Comparison of ENCODE assay signal across 22 cellular contexts in genomic region chr22:21694394-21694793, GRCh38. TPM values are rescaled to one million over a fixed set of nuclear protein-coding genes. Genes with fewer than 3 reads are reported as not detected.
DNase-seq lines count a peak whose midpoint lies in the region; ATAC-seq and TF ChIP-seq lines count a peak whose summit lies in the region.
"Had no signal": no experiment of that assay in that cellular context is flagged by ENCODE, and none has a peak within 500 bp of the region (broad histone marks: within the 10 kb centered on the region; RNA-seq: fewer than 3 reads in every experiment).

No MANE protein-coding gene starts in this region.

- H3K9me3 ChIP-seq in BLaER1 (no peaks in the 10 kb centered on the region), left lung (no peaks in the 10 kb centered on the region)
- H3K9me3 ChIP-seq: BLaER1 treated with 17β-estradiol and CSF1 and Interleukin-3, amounts not matched to agents 10 nM and 100 nM; HAP-1 had no signal

- no peak overlapping the region for H3K27ac Mint-ChIP-seq in activated naive CD4-positive, alpha-beta T cell treated with anti-CD3 and anti-CD28 coated beads, Interleukin-2, amount 10 ng/mL, durations not matched to agents 7 days and 5 days
- H3K27ac Mint-ChIP-seq in central memory CD8-positive, alpha-beta T cell (ENCODE audit: low read depth), result peak overlapping the region; percentile 73
- H3K27ac Mint-ChIP-seq in memory B cell, result peak overlapping the region; percentile 28
- H3K27ac Mint-ChIP-seq: B cell; CD4-positive, alpha-beta T cell; HFFc6 had no signal

- H3K36me3 ChIP-seq in BLaER1 (peaks cover 79% of the 10 kb centered on the region), left lung (peaks cover 0 to 98% of the 10 kb centered on the region in 2 donors)

- CTCF ChIA-PET in activated naive CD4-positive, alpha-beta T cell treated with anti-CD3 and anti-CD28 coated beads, Interleukin-2, amount 10 ng/mL, durations not matched to agents 7 days and 5 days (lab: Charles Lee), result no interaction called here

- H3K36me3 Mint-ChIP-seq in activated naive CD4-positive, alpha-beta T cell treated with anti-CD3 and anti-CD28 coated beads, Interleukin-2, amount 10 ng/mL, durations not matched to agents 7 days and 5 days, result peaks cover 35% of the 10 kb centered on the region
- H3K36me3 Mint-ChIP-seq in central memory CD8-positive, alpha-beta T cell (ENCODE audit: insufficient read depth), result peaks cover 39% of the 10 kb centered on the region
- H3K36me3 Mint-ChIP-seq in memory B cell, result peaks cover 22% of the 10 kb centered on the region

- H3K27me3 ChIP-seq in BLaER1 (no peaks in the 10 kb centered on the region), left lung (no peaks in the 10 kb centered on the region)
- H3K27me3 ChIP-seq: BLaER1 treated with 17β-estradiol and CSF1 and Interleukin-3, amounts not matched to agents 10 nM and 100 nM had no signal

- no peaks in the 10 kb centered on the region for H3K27me3 Mint-ChIP-seq in activated naive CD4-positive, alpha-beta T cell treated with anti-CD3 and anti-CD28 coated beads, Interleukin-2, amount 10 ng/mL, durations not matched to agents 7 days and 5 days
- H3K27me3 Mint-ChIP-seq in central memory CD8-positive, alpha-beta T cell, result no peaks in the 10 kb centered on the region
- H3K27me3 Mint-ChIP-seq in memory B cell, result no peaks in the 10 kb centered on the region
- H3K27me3 Mint-ChIP-seq: B cell; CD4-positive, alpha-beta T cell had no signal

- intact Hi-C loops in left lung (cut with DNase I), result no loop called here

- peak; percentile 8 for DNase-seq in activated naive CD4-positive, alpha-beta T cell treated with anti-CD3 and anti-CD28 coated beads, Interleukin-2, amount 10 ng/mL, durations not matched to agents 7 days and 5 days
- no peak for DNase-seq in activated naive CD4-positive, alpha-beta T cell (lab: John Stamatoyannopoulos, UW)
- no peak for DNase-seq in central memory CD8-positive, alpha-beta T cell (ENCODE audit: low spot score in 2 of 2)
- DNase-seq in memory B cell (ENCODE audit: low spot score in 2 of 2) (no peak), NCI-H82 treated with DMSO at 0.1 percent for 48 hours (lab: John Stamatoyannopoulos, UW; ENCODE audit: unreplicated experiment) (no peak), GM13976 (ENCODE audit: low spot score) (no peak), left lung (no peak)
- DNase-seq: CD4-positive, alpha-beta T cell; CD8-positive, alpha-beta memory T cell; DMS 273 treated with DMSO at 0.1 percent for 48 hours; DMS79; EL; GDM1; GOT3; HFFc6 had no signal

- H3K9ac ChIP-seq in BLaER1, result no peak overlapping the region

- H3K27ac ChIP-seq in BLaER1 (0 out of 2 replicates have a peak overlapping the region, but pooled peaks have one; percentile 26), left lung (no peak overlapping the region)
- H3K27ac ChIP-seq: 22Rv1; BLaER1 treated with 17β-estradiol and CSF1 and Interleukin-3, amounts not matched to agents 10 nM and 100 nM had no signal

- H3K4me1 Mint-ChIP-seq in activated naive CD4-positive, alpha-beta T cell treated with anti-CD3 and anti-CD28 coated beads, Interleukin-2, amount 10 ng/mL, durations not matched to agents 7 days and 5 days, result peaks cover 11% of the 10 kb centered on the region
- H3K4me1 Mint-ChIP-seq in central memory CD8-positive, alpha-beta T cell, result peaks cover 15% of the 10 kb centered on the region
- H3K4me1 Mint-ChIP-seq in memory B cell, result peaks cover 5% of the 10 kb centered on the region
- H3K4me1 Mint-ChIP-seq: CD14-positive monocyte had no signal

- H4K20me1 ChIP-seq in BLaER1, result peaks cover 18% of the 10 kb centered on the region; the same call in 1 of the 2 replicates

- H3K4me3 ChIP-seq in BLaER1, result no peak overlapping the region
- no peak overlapping the region for H3K4me3 ChIP-seq in left lung
- H3K4me3 ChIP-seq: BLaER1 treated with 17β-estradiol and CSF1 and Interleukin-3, amounts not matched to agents 10 nM and 100 nM; GM12878; HAP-1 had no signal

- ATAC-seq in central memory CD8-positive, alpha-beta T cell (replicated peaks; ENCODE audit: extremely low read depth, poor library complexity, severe bottlenecking), result no peak
- ATAC-seq in memory B cell (ENCODE audit: low read depth), result no peak
- no peak for ATAC-seq in left lung
- ATAC-seq: GM12878 had no signal

- no peak overlapping the region for H3K4me3 Mint-ChIP-seq in activated naive CD4-positive, alpha-beta T cell treated with anti-CD3 and anti-CD28 coated beads, Interleukin-2, amount 10 ng/mL, durations not matched to agents 7 days and 5 days
- no peak overlapping the region for H3K4me3 Mint-ChIP-seq in central memory CD8-positive, alpha-beta T cell
- H3K4me3 Mint-ChIP-seq in memory B cell, result no peak overlapping the region
- H3K4me3 Mint-ChIP-seq: B cell; CD14-positive monocyte; CD4-positive, alpha-beta T cell; CD8-positive, alpha-beta memory T cell; HFFc6 had no signal

- TF ChIP-seq CTCF in GM13976 (IDR thresholded peaks at IDR 0.05; ENCODE audit: borderline replicate concordance, control extremely low read depth, extremely low read depth, insufficient read depth, missing control alignments) (no peak), left lung (IDR thresholded peaks at IDR 0.05) (no peak)

- no peak overlapping the region for H3K4me2 ChIP-seq in BLaER1
- H3K4me2 ChIP-seq: BLaER1 treated with 17β-estradiol and CSF1 and Interleukin-3, amounts not matched to agents 10 nM and 100 nM had no signal

- in situ Hi-C loops in GM13976 (cut with MboI; ENCODE audit: low sequenced_read_pairs, unreplicated experiment), result no loop called here

- H3K4me1 ChIP-seq in BLaER1 (peaks cover 68% of the 10 kb centered on the region), left lung (no peaks in the 10 kb centered on the region)
- H3K4me1 ChIP-seq: HAP-1 had no signal

- no peaks in the 10 kb centered on the region for H3K9me3 Mint-ChIP-seq in activated naive CD4-positive, alpha-beta T cell treated with anti-CD3 and anti-CD28 coated beads, Interleukin-2, amount 10 ng/mL, durations not matched to agents 7 days and 5 days
- no peaks in the 10 kb centered on the region for H3K9me3 Mint-ChIP-seq in central memory CD8-positive, alpha-beta T cell
- no peaks in the 10 kb centered on the region for H3K9me3 Mint-ChIP-seq in memory B cell
- H3K9me3 Mint-ChIP-seq: CD14-positive monocyte; CD4-positive, alpha-beta T cell; CD8-positive, alpha-beta memory T cell; HFFc6 had no signal

RNA-seq across cellular contexts. Expression of gene PPIL2, which starts 28.6 kb away (rescaled TPM):
- 10 to 100 TPM; 34.1 to 38.0 TPM for total RNA-seq in left lung

RNA-seq across cellular contexts. Expression of gene YPEL1, which starts 41.2 kb away (rescaled TPM):
- total RNA-seq in left lung, result 1 to 10 TPM; 2.4 to 6.9 TPM

RNA-seq across cellular contexts. Expression of gene SDF2L1, which starts 52.3 kb away (rescaled TPM):
- total RNA-seq in left lung, result 10 to 100 TPM; 47.2 to 82.1 TPM
